1 cellular context compared by ENCODE assay signal in genomic region chr17:44354582-44355309, GRCh38.
TF ChIP-seq lines count a peak whose summit lies in the region.

No MANE protein-coding gene starts in this region.

TF ChIP-seq in HepG2, 621 proteins besides CTCF, POLR2A, EP300 and RAD21 (continued from another document and continues in another):
- TF ChIP-seq THRA (CRISPR knock-in tag; IDR thresholded peaks at IDR 0.05; ENCODE audit: borderline replicate concordance) (peak; percentile 36; the same call in 1 of the 2 replicates), ZNF589 (CRISPR knock-in tag; conservative IDR thresholded peaks at IDR 0.05) (no peak), ZNF329 (CRISPR knock-in tag; IDR thresholded peaks at IDR 0.05; ENCODE audit: low read depth) (no peak), ZFX (CRISPR knock-in tag; IDR thresholded peaks at IDR 0.05; ENCODE audit: low read depth) (peak; percentile 90), KDM3A (CRISPR knock-in tag; IDR thresholded peaks at IDR 0.05; ENCODE audit: low read depth) (peak; percentile 52; the same call in 1 of the 2 replicates), MTERF4 (CRISPR knock-in tag; IDR thresholded peaks at IDR 0.05) (no peak), NR1H2 (CRISPR knock-in tag; IDR thresholded peaks at IDR 0.05; ENCODE audit: borderline replicate concordance, low read depth) (no peak), AKNA (CRISPR knock-in tag; IDR thresholded peaks at IDR 0.05; ENCODE audit: borderline replicate concordance) (no peak), ZNF510 (CRISPR knock-in tag; IDR thresholded peaks at IDR 0.05; ENCODE audit: low read depth) (no peak), ZNF678 (CRISPR knock-in tag; IDR thresholded peaks at IDR 0.05) (no peak), NFATC3 (CRISPR knock-in tag; IDR thresholded peaks at IDR 0.05) (no peak), ZSCAN31 (CRISPR knock-in tag; IDR thresholded peaks at IDR 0.05; ENCODE audit: low read depth) (peak; percentile 55; the same call in 1 of the 2 replicates), NR2F2 (IDR thresholded peaks at IDR 0.05; ENCODE audit: borderline replicate concordance, low read depth) (no peak), HMGXB4 (CRISPR knock-in tag; IDR thresholded peaks at IDR 0.05; ENCODE audit: borderline replicate concordance in 1 of 2, low read depth in 1 of 2) (peak; percentile 86 to 91), JARID2 (CRISPR knock-in tag; IDR thresholded peaks at IDR 0.05; ENCODE audit: insufficient replicate concordance) (no peak), NFE2L1 (CRISPR knock-in tag; IDR thresholded peaks at IDR 0.05; ENCODE audit: borderline replicate concordance) (no peak), AHR (CRISPR knock-in tag; IDR thresholded peaks at IDR 0.05) (no peak), FLYWCH1 (CRISPR knock-in tag; IDR thresholded peaks at IDR 0.05) (no peak), JUND (CRISPR knock-in tag; IDR thresholded peaks at IDR 0.05) (no peak), DNMT1 (CRISPR knock-in tag; IDR thresholded peaks at IDR 0.05) (peak; percentile 71), KDM5B (CRISPR knock-in tag; IDR thresholded peaks at IDR 0.05; ENCODE audit: borderline replicate concordance) (peak; percentile 73; the same call in 1 of the 2 replicates), ZBTB7B (CRISPR knock-in tag; IDR thresholded peaks at IDR 0.05) (peak; percentile 98), ZNF431 (CRISPR knock-in tag; IDR thresholded peaks at IDR 0.05; ENCODE audit: borderline replicate concordance, low read depth) (no peak), ZNF557 (CRISPR knock-in tag; IDR thresholded peaks at IDR 0.05) (0 out of 2 replicates have a peak, but pooled peaks have one; percentile 53), KLF16 (CRISPR knock-in tag; IDR thresholded peaks at IDR 0.05) (no peak; a peak in 1 of 4 replicates), SOX5 (CRISPR knock-in tag; IDR thresholded peaks at IDR 0.05; ENCODE audit: borderline replicate concordance) (no peak), ZSCAN22 (CRISPR knock-in tag; IDR thresholded peaks at IDR 0.05) (no peak), ZNF768 (CRISPR knock-in tag; IDR thresholded peaks at IDR 0.05) (no peak), YEATS4 (CRISPR knock-in tag; IDR thresholded peaks at IDR 0.05; ENCODE audit: borderline replicate concordance) (peak; percentile 76; the same call in 1 of the 2 replicates), ZNF33A (CRISPR knock-in tag; IDR thresholded peaks at IDR 0.05; ENCODE audit: borderline replicate concordance) (no peak), TFAP4 (IDR thresholded peaks at IDR 0.05; ENCODE audit: borderline replicate concordance, low read depth) (peak; percentile 80; the same call in 1 of the 2 replicates), ZNF335 (CRISPR knock-in tag; IDR thresholded peaks at IDR 0.05) (no peak), ZNF136 (CRISPR knock-in tag; IDR thresholded peaks at IDR 0.05; ENCODE audit: low read depth) (no peak), HIVEP1 (CRISPR knock-in tag; IDR thresholded peaks at IDR 0.05) (no peak), ZNF749 (CRISPR knock-in tag; IDR thresholded peaks at IDR 0.05; ENCODE audit: borderline replicate concordance) (no peak), DBP (CRISPR knock-in tag; IDR thresholded peaks at IDR 0.05; ENCODE audit: not compliant biosample characterization) (no peak), CBFB (CRISPR knock-in tag; IDR thresholded peaks at IDR 0.05) (no peak), SAFB2 (CRISPR knock-in tag; IDR thresholded peaks at IDR 0.05; ENCODE audit: borderline replicate concordance, low read depth) (no peak), PRMT3 (CRISPR knock-in tag; IDR thresholded peaks at IDR 0.05; ENCODE audit: borderline replicate concordance, low read depth) (no peak), ZNF558 (CRISPR knock-in tag; IDR thresholded peaks at IDR 0.05; ENCODE audit: borderline replicate concordance) (peak; percentile 25; the same call in 1 of the 2 replicates)
- TF ChIP-seq, protein P1, sequence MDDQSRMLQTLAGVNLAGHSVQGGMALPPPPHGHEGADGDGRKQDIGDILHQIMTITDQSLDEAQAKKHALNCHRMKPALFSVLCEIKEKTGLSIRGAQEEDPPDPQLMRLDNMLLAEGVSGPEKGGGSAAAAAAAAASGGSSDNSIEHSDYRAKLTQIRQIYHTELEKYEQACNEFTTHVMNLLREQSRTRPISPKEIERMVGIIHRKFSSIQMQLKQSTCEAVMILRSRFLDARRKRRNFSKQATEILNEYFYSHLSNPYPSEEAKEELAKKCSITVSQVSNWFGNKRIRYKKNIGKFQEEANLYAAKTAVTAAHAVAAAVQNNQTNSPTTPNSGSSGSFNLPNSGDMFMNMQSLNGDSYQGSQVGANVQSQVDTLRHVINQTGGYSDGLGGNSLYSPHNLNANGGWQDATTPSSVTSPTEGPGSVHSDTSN (CRISPR knock-in tag; IDR thresholded peaks at IDR 0.05; ENCODE audit: borderline replicate concordance), result no peak
- TF ChIP-seq, protein P2, sequence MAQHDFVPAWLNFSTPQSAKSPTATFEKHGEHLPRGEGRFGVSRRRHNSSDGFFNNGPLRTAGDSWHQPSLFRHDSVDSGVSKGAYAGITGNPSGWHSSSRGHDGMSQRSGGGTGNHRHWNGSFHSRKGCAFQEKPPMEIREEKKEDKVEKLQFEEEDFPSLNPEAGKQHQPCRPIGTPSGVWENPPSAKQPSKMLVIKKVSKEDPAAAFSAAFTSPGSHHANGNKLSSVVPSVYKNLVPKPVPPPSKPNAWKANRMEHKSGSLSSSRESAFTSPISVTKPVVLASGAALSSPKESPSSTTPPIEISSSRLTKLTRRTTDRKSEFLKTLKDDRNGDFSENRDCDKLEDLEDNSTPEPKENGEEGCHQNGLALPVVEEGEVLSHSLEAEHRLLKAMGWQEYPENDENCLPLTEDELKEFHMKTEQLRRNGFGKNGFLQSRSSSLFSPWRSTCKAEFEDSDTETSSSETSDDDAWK (CRISPR knock-in tag; IDR thresholded peaks at IDR 0.05), result no peak
- TF ChIP-seq, protein P3, sequence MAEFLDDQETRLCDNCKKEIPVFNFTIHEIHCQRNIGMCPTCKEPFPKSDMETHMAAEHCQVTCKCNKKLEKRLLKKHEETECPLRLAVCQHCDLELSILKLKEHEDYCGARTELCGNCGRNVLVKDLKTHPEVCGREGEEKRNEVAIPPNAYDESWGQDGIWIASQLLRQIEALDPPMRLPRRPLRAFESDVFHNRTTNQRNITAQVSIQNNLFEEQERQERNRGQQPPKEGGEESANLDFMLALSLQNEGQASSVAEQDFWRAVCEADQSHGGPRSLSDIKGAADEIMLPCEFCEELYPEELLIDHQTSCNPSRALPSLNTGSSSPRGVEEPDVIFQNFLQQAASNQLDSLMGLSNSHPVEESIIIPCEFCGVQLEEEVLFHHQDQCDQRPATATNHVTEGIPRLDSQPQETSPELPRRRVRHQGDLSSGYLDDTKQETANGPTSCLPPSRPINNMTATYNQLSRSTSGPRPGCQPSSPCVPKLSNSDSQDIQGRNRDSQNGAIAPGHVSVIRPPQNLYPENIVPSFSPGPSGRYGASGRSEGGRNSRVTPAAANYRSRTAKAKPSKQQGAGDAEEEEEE (CRISPR knock-in tag; IDR thresholded peaks at IDR 0.05; ENCODE audit: borderline replicate concordance), result no peak
- TF ChIP-seq, protein P4, sequence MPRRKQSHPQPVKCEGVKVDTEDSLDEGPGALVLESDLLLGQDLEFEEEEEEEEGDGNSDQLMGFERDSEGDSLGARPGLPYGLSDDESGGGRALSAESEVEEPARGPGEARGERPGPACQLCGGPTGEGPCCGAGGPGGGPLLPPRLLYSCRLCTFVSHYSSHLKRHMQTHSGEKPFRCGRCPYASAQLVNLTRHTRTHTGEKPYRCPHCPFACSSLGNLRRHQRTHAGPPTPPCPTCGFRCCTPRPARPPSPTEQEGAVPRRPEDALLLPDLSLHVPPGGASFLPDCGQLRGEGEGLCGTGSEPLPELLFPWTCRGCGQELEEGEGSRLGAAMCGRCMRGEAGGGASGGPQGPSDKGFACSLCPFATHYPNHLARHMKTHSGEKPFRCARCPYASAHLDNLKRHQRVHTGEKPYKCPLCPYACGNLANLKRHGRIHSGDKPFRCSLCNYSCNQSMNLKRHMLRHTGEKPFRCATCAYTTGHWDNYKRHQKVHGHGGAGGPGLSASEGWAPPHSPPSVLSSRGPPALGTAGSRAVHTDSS (CRISPR knock-in tag; conservative IDR thresholded peaks at IDR 0.05), result no peak
- TF ChIP-seq, protein P5, sequence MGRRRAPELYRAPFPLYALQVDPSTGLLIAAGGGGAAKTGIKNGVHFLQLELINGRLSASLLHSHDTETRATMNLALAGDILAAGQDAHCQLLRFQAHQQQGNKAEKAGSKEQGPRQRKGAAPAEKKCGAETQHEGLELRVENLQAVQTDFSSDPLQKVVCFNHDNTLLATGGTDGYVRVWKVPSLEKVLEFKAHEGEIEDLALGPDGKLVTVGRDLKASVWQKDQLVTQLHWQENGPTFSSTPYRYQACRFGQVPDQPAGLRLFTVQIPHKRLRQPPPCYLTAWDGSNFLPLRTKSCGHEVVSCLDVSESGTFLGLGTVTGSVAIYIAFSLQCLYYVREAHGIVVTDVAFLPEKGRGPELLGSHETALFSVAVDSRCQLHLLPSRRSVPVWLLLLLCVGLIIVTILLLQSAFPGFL (CRISPR knock-in tag; IDR thresholded peaks at IDR 0.05), result no peak
